2 cellular contexts compared by ENCODE assay signal in the genomic region with DNA sequence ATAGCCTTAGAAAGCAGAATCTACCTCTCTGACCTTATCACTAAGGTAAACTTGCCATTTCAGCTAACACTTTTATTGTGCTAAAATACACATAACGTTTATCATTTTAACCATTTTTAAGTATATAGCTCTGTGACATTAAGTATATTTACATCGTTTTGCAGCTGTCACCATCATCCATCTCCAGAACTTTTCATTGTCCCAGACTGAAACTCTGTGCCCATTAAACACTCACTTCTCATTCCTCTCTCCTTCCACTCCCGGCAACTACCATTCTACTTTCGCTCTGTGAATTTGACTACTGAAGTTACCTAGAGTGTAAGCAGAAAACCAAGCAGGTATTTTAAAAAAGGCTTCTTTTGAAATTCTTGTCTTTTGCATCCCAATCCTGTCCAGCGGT.
TF ChIP-seq lines count a peak whose summit lies in the region.

No MANE protein-coding gene starts in this region.

TF ChIP-seq in IMR-90, 13 proteins besides CTCF, POLR2A, EP300 and RAD21:
- no peak for TF ChIP-seq CHD1 (IDR thresholded peaks at IDR 0.05; ENCODE audit: low read depth, low read length)
- TF ChIP-seq MAFK (IDR thresholded peaks at IDR 0.05; ENCODE audit: low read depth, low read length): no peak
- no peak for TF ChIP-seq CEBPB (IDR thresholded peaks at IDR 0.05; ENCODE audit: low read depth, low read length)
- TF ChIP-seq, protein P1, sequence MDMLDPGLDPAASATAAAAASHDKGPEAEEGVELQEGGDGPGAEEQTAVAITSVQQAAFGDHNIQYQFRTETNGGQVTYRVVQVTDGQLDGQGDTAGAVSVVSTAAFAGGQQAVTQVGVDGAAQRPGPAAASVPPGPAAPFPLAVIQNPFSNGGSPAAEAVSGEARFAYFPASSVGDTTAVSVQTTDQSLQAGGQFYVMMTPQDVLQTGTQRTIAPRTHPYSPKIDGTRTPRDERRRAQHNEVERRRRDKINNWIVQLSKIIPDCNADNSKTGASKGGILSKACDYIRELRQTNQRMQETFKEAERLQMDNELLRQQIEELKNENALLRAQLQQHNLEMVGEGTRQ (IDR thresholded peaks at IDR 0.05; ENCODE audit: low read depth, low read length): no peak
- no peak for TF ChIP-seq RCOR1 (IDR thresholded peaks at IDR 0.05; ENCODE audit: insufficient replicate concordance, low read length)
- TF ChIP-seq BHLHE40 (IDR thresholded peaks at IDR 0.05; ENCODE audit: low read depth, low read length): no peak
- TF ChIP-seq, protein P2, sequence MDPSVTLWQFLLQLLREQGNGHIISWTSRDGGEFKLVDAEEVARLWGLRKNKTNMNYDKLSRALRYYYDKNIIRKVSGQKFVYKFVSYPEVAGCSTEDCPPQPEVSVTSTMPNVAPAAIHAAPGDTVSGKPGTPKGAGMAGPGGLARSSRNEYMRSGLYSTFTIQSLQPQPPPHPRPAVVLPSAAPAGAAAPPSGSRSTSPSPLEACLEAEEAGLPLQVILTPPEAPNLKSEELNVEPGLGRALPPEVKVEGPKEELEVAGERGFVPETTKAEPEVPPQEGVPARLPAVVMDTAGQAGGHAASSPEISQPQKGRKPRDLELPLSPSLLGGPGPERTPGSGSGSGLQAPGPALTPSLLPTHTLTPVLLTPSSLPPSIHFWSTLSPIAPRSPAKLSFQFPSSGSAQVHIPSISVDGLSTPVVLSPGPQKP (IDR thresholded peaks at IDR 0.05; ENCODE audit: borderline replicate concordance, low read depth, low read length): no peak
- TF ChIP-seq SMC3 (IDR thresholded peaks at IDR 0.05; ENCODE audit: low read depth, low read length): no peak
- TF ChIP-seq MXI1 (IDR thresholded peaks at IDR 0.05; ENCODE audit: borderline replicate concordance, low read depth, low read length): no peak
- no peak for TF ChIP-seq NFE2L2 (IDR thresholded peaks at IDR 0.05; ENCODE audit: low read depth, low read length)
- no peak for TF ChIP-seq RFX5 (IDR thresholded peaks at IDR 0.05; ENCODE audit: low read depth, low read length)
- no peak for TF ChIP-seq MAZ (IDR thresholded peaks at IDR 0.05; ENCODE audit: borderline replicate concordance, low read depth, low read length)
- no peak for TF ChIP-seq FOS (IDR thresholded peaks at IDR 0.05; ENCODE audit: low read depth, low read length)
TF ChIP-seq in IMR-90: peak in this region for 0.

TF ChIP-seq in HEK293T, 16 proteins besides CTCF, POLR2A, EP300 and RAD21:
- TF ChIP-seq, protein P3, sequence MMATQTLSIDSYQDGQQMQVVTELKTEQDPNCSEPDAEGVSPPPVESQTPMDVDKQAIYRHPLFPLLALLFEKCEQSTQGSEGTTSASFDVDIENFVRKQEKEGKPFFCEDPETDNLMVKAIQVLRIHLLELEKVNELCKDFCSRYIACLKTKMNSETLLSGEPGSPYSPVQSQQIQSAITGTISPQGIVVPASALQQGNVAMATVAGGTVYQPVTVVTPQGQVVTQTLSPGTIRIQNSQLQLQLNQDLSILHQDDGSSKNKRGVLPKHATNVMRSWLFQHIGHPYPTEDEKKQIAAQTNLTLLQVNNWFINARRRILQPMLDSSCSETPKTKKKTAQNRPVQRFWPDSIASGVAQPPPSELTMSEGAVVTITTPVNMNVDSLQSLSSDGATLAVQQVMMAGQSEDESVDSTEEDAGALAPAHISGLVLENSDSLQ (IDR thresholded peaks at IDR 0.05): no peak
- TF ChIP-seq FOXK2 (IDR thresholded peaks at IDR 0.05) (no peak), ZNF384 (IDR thresholded peaks at IDR 0.05) (no peak), SP1 (IDR thresholded peaks at IDR 0.05) (no peak), L3MBTL2 (conservative IDR thresholded peaks at IDR 0.05) (no peak), FOXM1 (IDR thresholded peaks at IDR 0.05; ENCODE audit: borderline replicate concordance) (no peak), TARDBP (IDR thresholded peaks at IDR 0.05) (no peak), LEF1 (IDR thresholded peaks at IDR 0.05; ENCODE audit: borderline replicate concordance) (no peak), SUZ12 (IDR thresholded peaks at IDR 0.05) (no peak), ELF4 (IDR thresholded peaks at IDR 0.05) (no peak), CTBP1 (IDR thresholded peaks at IDR 0.05; ENCODE audit: borderline replicate concordance) (no peak)
